Comparison of ENCODE assay signal across 1 cellular context in genomic region chr15:71654714-71655174, GRCh38.
TF ChIP-seq lines count a peak whose summit lies in the region.

No MANE protein-coding gene starts in this region.

TF ChIP-seq in SK-N-SH, 30 proteins besides CTCF, POLR2A, EP300 and RAD21 (continued from another document):
- no peak for TF ChIP-seq ELF1 (IDR thresholded peaks at IDR 0.05)
- peak; percentile 38; the same call in 1 of the 2 replicates for TF ChIP-seq MXI1 (IDR thresholded peaks at IDR 0.05; ENCODE audit: low read depth, low read length)
- no peak for TF ChIP-seq SIN3A (IDR thresholded peaks at IDR 0.05; ENCODE audit: borderline replicate concordance, low read depth, low read length)
- 0 out of 2 replicates have a peak, but pooled peaks have one; percentile 30 for TF ChIP-seq FOSL2 (IDR thresholded peaks at IDR 0.05; ENCODE audit: borderline replicate concordance, low read depth)
- TF ChIP-seq TCF12 (IDR thresholded peaks at IDR 0.05), result peak; percentile 97
- TF ChIP-seq IRF3 (IDR thresholded peaks at IDR 0.05; ENCODE audit: low read depth, low read length), result no peak
- peak; percentile 32; the same call in 1 of the 2 replicates for TF ChIP-seq REST (IDR thresholded peaks at IDR 0.05; ENCODE audit: low read depth, low read length)
- no peak for TF ChIP-seq EZH2phosphoT487 (IDR thresholded peaks at IDR 0.05; ENCODE audit: borderline replicate concordance, low read depth)
